In genomic region chr2:169397697-169398096, GRCh38 we compare ENCODE assay signal across 12 cellular contexts. TPM values are rescaled to one million over a fixed set of nuclear protein-coding genes. Genes with fewer than 3 reads are reported as not detected.
DNase-seq lines count a peak whose midpoint lies in the region; ATAC-seq, FAIRE-seq and TF ChIP-seq lines count a peak whose summit lies in the region.
"Had no signal": no experiment of that assay in that cellular context is flagged by ENCODE, and none has a peak within 500 bp of the region (broad histone marks: within the 10 kb centered on the region; RNA-seq: fewer than 3 reads in every experiment).

No MANE protein-coding gene starts in this region.

- 34% methylated on average over 2 of the region's 2 CpGs for WGBS in hepatocyte (ENCODE audit: low lambda C conversion rate, missing lambda C conversion rate)

- DNase-seq in GM13976 (ENCODE audit: low spot score) (peak; percentile 24), Panc1 (ENCODE audit: low read depth, low spot score) (no peak), hepatocyte (ENCODE audit: low spot score) (peak; percentile 29), Calu3 (no peak), NCI-H2081 treated with DMSO at 0.1 percent for 48 hours (lab: John Stamatoyannopoulos, UW) (no peak)
- DNase-seq: activated CD4-positive, alpha-beta T cell treated with anti-CD3 and anti-CD28 coated beads for 36 hours; effector CD8-positive, alpha-beta T cell; naive thymus-derived CD4-positive, alpha-beta T cell; stimulated activated CD8-positive, alpha-beta memory T cell treated with anti-CD3 and anti-CD28 coated beads, Interleukin-4, amount 100 ng/mL, for 48 hours had no signal

- in situ Hi-C loops in GM13976 (cut with MboI; ENCODE audit: low sequenced_read_pairs, unreplicated experiment), result loop anchor here (25.0 kb wide), 1 partner anchor 435 kb away; no protein-coding TSS in a partner anchor
- in situ Hi-C loops in Panc1 (cut with HindIII; ENCODE audit: low pct_unique_long_range_greater_than_20kb, low sequenced_read_pairs), result no loop called here

- H3K4me1 ChIP-seq in Panc1 (ENCODE audit: control insufficient read depth, insufficient read depth, low read length) (no peaks in the 10 kb centered on the region), hepatocyte (ENCODE audit: insufficient read depth) (no peaks in the 10 kb centered on the region)

- POLR2A ChIA-PET in Panc1 (lab: Charles Lee), result no interaction called here

- ATAC-seq in Panc1, result peak; percentile 69; the same call in 1 of the 2 replicates
- no peak for ATAC-seq in HG03159 (IDR thresholded peaks at IDR 0.05; ENCODE audit: unreplicated experiment)
- no peak for ATAC-seq in HG02642 (IDR thresholded peaks at IDR 0.05; ENCODE audit: poor library complexity, unreplicated experiment)
- ATAC-seq: activated CD4-positive, alpha-beta T cell treated with anti-CD3 and anti-CD28 coated beads for 36 hours; naive thymus-derived CD4-positive, alpha-beta T cell had no signal

- no peaks in the 10 kb centered on the region for H3K9me3 ChIP-seq in Panc1 (ENCODE audit: control insufficient read depth, insufficient read depth, low read depth, low read length)
- no peaks in the 10 kb centered on the region for H3K9me3 ChIP-seq in hepatocyte (ENCODE audit: low read depth)

- no peaks in the 10 kb centered on the region for H3K36me3 ChIP-seq in Panc1 (ENCODE audit: control insufficient read depth, insufficient read depth, low read length)
- no peaks in the 10 kb centered on the region for H3K36me3 ChIP-seq in hepatocyte (replicated peaks; ENCODE audit: insufficient read depth, low read depth)

- H3K27ac ChIP-seq in Panc1 (ENCODE audit: low read length) (no peak overlapping the region), hepatocyte (no peak overlapping the region)

- H3K9me2 ChIP-seq in hepatocyte (replicated peaks; ENCODE audit: insufficient read depth), result no peaks in the 10 kb centered on the region

- H3K4me2 ChIP-seq in hepatocyte, result no peak overlapping the region

- H3K4me3 Mint-ChIP-seq in Calu3 (ENCODE audit: low read depth, unreplicated experiment), result no peak overlapping the region
- H3K4me3 Mint-ChIP-seq: activated CD4-positive, alpha-beta T cell treated with anti-CD3 and anti-CD28 coated beads for 36 hours; naive thymus-derived CD4-positive, alpha-beta T cell had no signal

- no peaks in the 10 kb centered on the region for H3K36me3 Mint-ChIP-seq in Calu3 (ENCODE audit: insufficient read depth, unreplicated experiment)
- H3K36me3 Mint-ChIP-seq: naive thymus-derived CD4-positive, alpha-beta T cell had no signal

- BruUV-seq in Panc1 (replicated peaks; lab: Mats Ljungman, UMichigan) (no TSS peak), Calu3 (replicated peaks; lab: Mats Ljungman, UMichigan) (no TSS peak)

- H3K4me1 Mint-ChIP-seq in Calu3 (ENCODE audit: low read depth, unreplicated experiment), result no peaks in the 10 kb centered on the region
- H3K4me1 Mint-ChIP-seq: activated CD4-positive, alpha-beta T cell treated with anti-CD3 and anti-CD28 coated beads for 36 hours had no signal

- H3K27me3 Mint-ChIP-seq in Calu3 (ENCODE audit: unreplicated experiment), result peaks cover 63% of the 10 kb centered on the region

- H2AFZ ChIP-seq in hepatocyte, result no peak overlapping the region

- H3K4me3 ChIP-seq in Panc1 (ENCODE audit: low read depth in 2 of 2, low read length in 2 of 2) (no peak overlapping the region), hepatocyte (no peak overlapping the region)

- intact Hi-C loops in Panc1 (cut with micrococcal nuclease; ENCODE audit: unreplicated experiment), result loop anchor here (5.0 to 10.0 kb wide), 3 partner anchors 173 to 433 kb away; no protein-coding TSS in a partner anchor
- intact Hi-C loops in Calu3 (cut with micrococcal nuclease; ENCODE audit: unreplicated experiment), result loop anchor here (1.0 to 10.0 kb wide), 2 partner anchors 287 to 453 kb away; no protein-coding TSS in a partner anchor

- H4K20me1 ChIP-seq in hepatocyte (ENCODE audit: insufficient read depth, poor library complexity, severe bottlenecking), result no peaks in the 10 kb centered on the region

- TF ChIP-seq CTCF in GM13976 (IDR thresholded peaks at IDR 0.05; ENCODE audit: borderline replicate concordance, control extremely low read depth, extremely low read depth, insufficient read depth, missing control alignments) (no peak), Panc1 (IDR thresholded peaks at IDR 0.05) (peak; percentile 59; the same call in 1 of the 2 replicates), hepatocyte (IDR thresholded peaks at IDR 0.05; ENCODE audit: poor library complexity) (peak; percentile 63), Calu3 (IDR thresholded peaks at IDR 0.05; ENCODE audit: unreplicated experiment) (no peak)

- FAIRE-seq in A204.1 (lab: Jason Lieb, UNC), result peak; percentile 89

- H3K79me2 ChIP-seq in hepatocyte, result no peaks in the 10 kb centered on the region

- no peak overlapping the region for H3K27ac Mint-ChIP-seq in Calu3 (ENCODE audit: unreplicated experiment)
- H3K27ac Mint-ChIP-seq: activated CD4-positive, alpha-beta T cell treated with anti-CD3 and anti-CD28 coated beads for 36 hours; naive thymus-derived CD4-positive, alpha-beta T cell had no signal

- CTCF ChIA-PET in Panc1 (lab: Charles Lee) (interaction anchor here (0.7 to 1.1 kb wide), 4 partner anchors 46 to 480 kb away, joined by 3 to 4 read pairs (median 4); no protein-coding TSS in a partner anchor), Calu3 (lab: Charles Lee) (interaction anchor here (0.9 to 1.0 kb wide), 2 partner anchors 175 to 288 kb away, joined by 3 to 4 read pairs; no protein-coding TSS in a partner anchor)

- H3K27me3 ChIP-seq in Panc1 (ENCODE audit: control insufficient read depth, insufficient read depth, low read length) (peaks cover 15% of the 10 kb centered on the region; the same call in 1 of the 2 replicates), hepatocyte (no peaks in the 10 kb centered on the region)

- no peaks in the 10 kb centered on the region for H3K9me3 Mint-ChIP-seq in Calu3 (ENCODE audit: low read depth, unreplicated experiment)

RNA-seq across cellular contexts. Expression of gene LRP2, which starts 35.4 kb away (rescaled TPM):
- total RNA-seq in Panc1 (2021; ENCODE audit: unreplicated experiment) (0.10 TPM), hepatocyte (33.8 and 38.3 TPM in 2 replicates), Calu3 (2022) (0.49 and 0.66 TPM in 2 replicates)
- not detected for polyA plus RNA-seq in Panc1 (2012; ENCODE audit: insufficient read length)
- 8.1 and 9.7 TPM in 2 replicates for polyA plus RNA-seq in hepatocyte
- polyA plus RNA-seq: naive thymus-derived CD4-positive, alpha-beta T cell had no signal

Comparison
In these comparisons a context has a peak if more than half of its experiments do, and no peak if none do; other contexts are left out.
1. DNase-seq: peak in GM13976 (single experiment) and hepatocyte (single experiment); none in Panc1 (single experiment), Calu3 (single experiment) and NCI-H2081 treated with DMSO at 0.1 percent for 48 hours (single experiment).
2. CTCF ChIP-seq: peak in Panc1 (single experiment) and hepatocyte (single experiment); none in GM13976 (single experiment) and Calu3 (single experiment).
3. RNA of gene LRP2, which starts 35.4 kb away (total RNA-seq): 33.8 to 38.3 TPM in hepatocyte; 0.49 to 0.66 TPM in Calu3 and 0.10 TPM in Panc1 (single experiment); every median in the first group is over 10 times any median in the second.